In the genomic region with DNA sequence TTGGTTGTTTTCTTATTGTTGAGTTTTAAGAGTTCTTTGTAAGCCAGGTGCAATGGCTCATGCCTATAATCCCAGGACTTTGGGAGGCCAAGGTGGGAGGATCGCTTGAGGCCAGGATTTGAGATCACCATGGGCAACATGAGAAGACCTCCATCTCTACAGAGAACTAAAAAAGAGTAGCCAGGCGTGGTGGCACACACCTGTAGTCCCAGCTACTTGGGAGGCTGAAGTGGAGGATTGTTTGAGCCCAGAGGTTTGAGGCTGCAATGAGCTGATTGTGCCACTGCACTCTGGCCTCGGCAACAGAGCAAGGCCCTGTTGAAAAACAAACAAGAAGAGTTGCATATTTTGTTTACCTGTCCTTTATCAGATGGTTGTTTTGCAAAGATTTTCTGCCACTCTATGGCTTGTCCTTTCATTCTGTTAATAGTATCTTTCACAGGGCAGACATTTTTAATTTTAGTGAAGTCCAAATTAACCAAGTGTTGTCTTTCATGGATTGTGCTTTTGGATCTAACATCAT, we compare ENCODE assay signal across 1 cellular context.
TF ChIP-seq lines count a peak whose summit lies in the region.

No MANE protein-coding gene starts in this region.

TF ChIP-seq in HepG2, 621 proteins besides CTCF, POLR2A, EP300 and RAD21:
- TF ChIP-seq ZMYM3 (CRISPR knock-in tag; IDR thresholded peaks at IDR 0.05) (peak; percentile 74; the same call in 1 of the 2 replicates), ZNF770 (CRISPR knock-in tag; IDR thresholded peaks at IDR 0.05) (peak; percentile 90), CSRNP2 (CRISPR knock-in tag; conservative IDR thresholded peaks at IDR 0.05; ENCODE audit: low read depth) (no peak), FOXP4 (CRISPR knock-in tag; IDR thresholded peaks at IDR 0.05) (0 out of 2 replicates have a peak, but pooled peaks have one; percentile 29), ZMYM4 (CRISPR knock-in tag; IDR thresholded peaks at IDR 0.05) (no peak), ZNF614 (CRISPR knock-in tag; IDR thresholded peaks at IDR 0.05; ENCODE audit: borderline replicate concordance) (peak; percentile 99), ARID2 (CRISPR knock-in tag; IDR thresholded peaks at IDR 0.05; ENCODE audit: borderline replicate concordance) (no peak), CBX5 (CRISPR knock-in tag; IDR thresholded peaks at IDR 0.05; ENCODE audit: borderline replicate concordance) (0 out of 2 replicates have a peak, but pooled peaks have one; percentile 28), GATA4 (IDR thresholded peaks at IDR 0.05; ENCODE audit: borderline replicate concordance, low read depth) (no peak), ZNF460 (CRISPR knock-in tag; IDR thresholded peaks at IDR 0.05; ENCODE audit: borderline replicate concordance) (peak; percentile 92), FOXP1 (IDR thresholded peaks at IDR 0.05) (no peak), FOXP1 (CRISPR knock-in tag; IDR thresholded peaks at IDR 0.05) (0 out of 2 replicates have a peak, but pooled peaks have one; percentile 48), MED13 (CRISPR knock-in tag; IDR thresholded peaks at IDR 0.05) (no peak)
- TF ChIP-seq, protein P1, sequence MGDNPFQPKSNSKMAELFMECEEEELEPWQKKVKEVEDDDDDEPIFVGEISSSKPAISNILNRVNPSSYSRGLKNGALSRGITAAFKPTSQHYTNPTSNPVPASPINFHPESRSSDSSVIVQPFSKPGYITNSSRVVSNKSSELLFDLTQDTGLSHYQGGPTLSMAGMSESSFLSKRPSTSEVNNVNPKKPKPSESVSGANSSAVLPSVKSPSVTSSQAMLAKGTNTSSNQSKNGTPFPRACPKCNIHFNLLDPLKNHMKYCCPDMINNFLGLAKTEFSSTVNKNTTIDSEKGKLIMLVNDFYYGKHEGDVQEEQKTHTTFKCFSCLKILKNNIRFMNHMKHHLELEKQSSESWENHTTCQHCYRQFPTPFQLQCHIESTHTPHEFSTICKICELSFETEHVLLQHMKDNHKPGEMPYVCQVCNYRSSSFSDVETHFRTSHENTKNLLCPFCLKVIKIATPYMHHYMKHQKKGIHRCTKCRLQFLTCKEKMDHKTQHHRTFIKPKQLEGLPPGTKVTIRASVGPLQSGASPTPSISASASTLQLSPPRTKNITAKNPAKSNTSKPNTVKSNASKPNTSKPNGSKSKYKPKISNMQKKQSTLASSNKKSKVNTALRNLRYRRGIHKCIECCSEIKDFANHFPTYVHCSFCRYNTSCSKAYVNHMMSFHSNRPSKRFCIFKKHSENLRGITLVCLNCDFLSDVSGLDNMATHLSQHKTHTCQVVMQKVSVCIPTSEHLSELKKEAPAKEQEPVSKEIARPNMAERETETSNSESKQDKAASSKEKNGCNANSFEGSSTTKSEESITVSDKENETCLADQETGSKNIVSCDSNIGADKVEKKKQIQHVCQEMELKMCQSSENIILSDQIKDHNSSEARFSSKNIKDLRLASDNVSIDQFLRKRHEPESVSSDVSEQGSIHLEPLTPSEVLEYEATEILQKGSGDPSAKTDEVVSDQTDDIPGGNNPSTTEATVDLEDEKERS (CRISPR knock-in tag; IDR thresholded peaks at IDR 0.05), result peak; percentile 53; the same call in 1 of the 2 replicates
